ENCODE assay signal across 20 cellular contexts in genomic region chr2:187875836-187876235, GRCh38.
"Had no signal": no experiment of that assay in that cellular context is flagged by ENCODE, and none has a peak within 500 bp of the region (broad histone marks: within the 10 kb centered on the region; RNA-seq: fewer than 3 reads in every experiment).

No MANE protein-coding gene starts in this region.

- H3K36me3 Mint-ChIP-seq: activated CD8-positive, alpha-beta memory T cell treated with anti-CD3 and anti-CD28 coated beads, Interleukin-2, amount 10 ng/mL, durations not matched to agents 7 days and 5 days; activated naive CD8-positive, alpha-beta T cell; memory B cell; stimulated activated memory B cell treated with anti-CD40 and anti-IgM and Interleukin-4, amounts not matched to agents 10 μg/mL and 1 μg/mL and 100 μg/mL, for 72 hours had no signal

- H3K4me3 Mint-ChIP-seq: activated CD4-positive, alpha-beta T cell treated with anti-CD3 and anti-CD28 coated beads, Interleukin-2, amount 10 ng/mL, durations not matched to agents 7 days and 5 days; activated CD8-positive, alpha-beta memory T cell treated with anti-CD3 and anti-CD28 coated beads, Interleukin-2, amount 10 ng/mL, durations not matched to agents 7 days and 5 days; activated CD8-positive, alpha-beta T cell treated with anti-CD3 and anti-CD28 coated beads for 36 hours; activated naive CD8-positive, alpha-beta T cell; activated T-helper 17 cell treated with anti-CD3 and anti-CD28 coated beads, Interleukin-2, amount 50 U/mL, for 72 hours; memory B cell; stimulated activated memory B cell treated with anti-CD40 and anti-IgM and Interleukin-4, amounts not matched to agents 10 μg/mL and 1 μg/mL and 100 μg/mL, for 72 hours had no signal

- ATAC-seq: activated CD4-positive, CD25-positive, alpha-beta regulatory T cell treated with anti-CD3 and anti-CD28 coated beads, Interleukin-2, amount 50 U/mL, for 24 hours; activated CD8-positive, alpha-beta memory T cell treated with anti-CD3 and anti-CD28 coated beads, Interleukin-2, amount 10 ng/mL, durations not matched to agents 7 days and 5 days; activated CD8-positive, alpha-beta T cell treated with anti-CD3 and anti-CD28 coated beads for 36 hours; activated T-helper 17 cell treated with anti-CD3 and anti-CD28 coated beads, Interleukin-2, amount 50 U/mL, for 72 hours; left ventricle myocardium superior; right lobe of liver; stimulated activated memory B cell treated with anti-CD40 and anti-IgM and Interleukin-4, amounts not matched to agents 10 μg/mL and 1 μg/mL and 100 μg/mL, for 72 hours had no signal

- H3K9me3 ChIP-seq: adrenal gland, colonic mucosa, right lobe of liver, stomach, suprapubic skin, transverse colon had no signal

- H3K27me3 ChIP-seq: adrenal gland, colonic mucosa, right lobe of liver, stomach, suprapubic skin, transverse colon had no signal

- DNase-seq: activated CD4-positive, alpha-beta T cell treated with anti-CD3 and anti-CD28 coated beads, Interleukin-2, amount 10 ng/mL, durations not matched to agents 7 days and 5 days; activated CD8-positive, alpha-beta memory T cell treated with anti-CD3 and anti-CD28 coated beads, Interleukin-2, amount 10 ng/mL, durations not matched to agents 7 days and 5 days; activated CD8-positive, alpha-beta T cell treated with anti-CD3 and anti-CD28 coated beads for 36 hours; activated T-cell treated with anti-CD3 and anti-CD28 coated beads, Interleukin-2, amount 50 U/mL, for 1 hour; adrenal gland; colonic mucosa; foreskin melanocyte; hippocampal formation; left ventricle myocardium superior; right lobe of liver; stimulated activated CD4-positive, alpha-beta T cell treated with anti-CD3 and anti-CD28 coated beads, Interleukin-15, amount 100 ng/mL, for 24 hours; stomach; transverse colon had no signal

- H3K27ac ChIP-seq: adrenal gland, colonic mucosa, epithelial cell of prostate, right lobe of liver, stomach, suprapubic skin, transverse colon had no signal

- H3K27ac Mint-ChIP-seq: activated CD4-positive, alpha-beta T cell treated with anti-CD3 and anti-CD28 coated beads, Interleukin-2, amount 10 ng/mL, durations not matched to agents 7 days and 5 days; activated CD8-positive, alpha-beta memory T cell treated with anti-CD3 and anti-CD28 coated beads, Interleukin-2, amount 10 ng/mL, durations not matched to agents 7 days and 5 days; activated CD8-positive, alpha-beta T cell treated with anti-CD3 and anti-CD28 coated beads for 36 hours; activated naive CD8-positive, alpha-beta T cell; activated T-helper 17 cell treated with anti-CD3 and anti-CD28 coated beads, Interleukin-2, amount 50 U/mL, for 72 hours; memory B cell; stimulated activated memory B cell treated with anti-CD40 and anti-IgM and Interleukin-4, amounts not matched to agents 10 μg/mL and 1 μg/mL and 100 μg/mL, for 72 hours had no signal

- H3K4me1 Mint-ChIP-seq: activated CD4-positive, alpha-beta T cell treated with anti-CD3 and anti-CD28 coated beads, Interleukin-2, amount 10 ng/mL, durations not matched to agents 7 days and 5 days; activated CD8-positive, alpha-beta memory T cell treated with anti-CD3 and anti-CD28 coated beads, Interleukin-2, amount 10 ng/mL, durations not matched to agents 7 days and 5 days; activated T-helper 17 cell treated with anti-CD3 and anti-CD28 coated beads, Interleukin-2, amount 50 U/mL, for 72 hours; memory B cell; stimulated activated memory B cell treated with anti-CD40 and anti-IgM and Interleukin-4, amounts not matched to agents 10 μg/mL and 1 μg/mL and 100 μg/mL, for 72 hours had no signal

- H3K36me3 ChIP-seq: adrenal gland, colonic mucosa, right lobe of liver, stomach, suprapubic skin, transverse colon had no signal

- H3K27me3 Mint-ChIP-seq: activated CD4-positive, alpha-beta T cell treated with anti-CD3 and anti-CD28 coated beads, Interleukin-2, amount 10 ng/mL, durations not matched to agents 7 days and 5 days; activated CD8-positive, alpha-beta memory T cell treated with anti-CD3 and anti-CD28 coated beads, Interleukin-2, amount 10 ng/mL, durations not matched to agents 7 days and 5 days; activated CD8-positive, alpha-beta T cell treated with anti-CD3 and anti-CD28 coated beads for 36 hours; activated naive CD8-positive, alpha-beta T cell; memory B cell; stimulated activated memory B cell treated with anti-CD40 and anti-IgM and Interleukin-4, amounts not matched to agents 10 μg/mL and 1 μg/mL and 100 μg/mL, for 72 hours had no signal

- H3K4me3 ChIP-seq: adrenal gland, colonic mucosa, right lobe of liver, stomach, suprapubic skin, transverse colon had no signal

- H3K9me3 Mint-ChIP-seq: activated CD4-positive, alpha-beta T cell treated with anti-CD3 and anti-CD28 coated beads, Interleukin-2, amount 10 ng/mL, durations not matched to agents 7 days and 5 days; activated T-helper 17 cell treated with anti-CD3 and anti-CD28 coated beads, Interleukin-2, amount 50 U/mL, for 72 hours; memory B cell had no signal

- H3K4me1 ChIP-seq: adrenal gland, colonic mucosa, right lobe of liver, stomach, suprapubic skin had no signal
